8 cellular contexts compared by ENCODE assay signal in genomic region chr11:47152953-47153950, GRCh38. TPM values are rescaled to one million over a fixed set of nuclear protein-coding genes. Genes with fewer than 3 reads are reported as not detected.
A peak's percentile ranks its signal among the peaks of the same experiment; 100 is the strongest.
DNase-seq lines count a peak whose midpoint lies in the region; ATAC-seq, FAIRE-seq and TF ChIP-seq lines count a peak whose summit lies in the region.

No MANE protein-coding gene starts in this region.

- peak overlapping the region; percentile 32 for H3K27ac ChIP-seq in CD8-positive, alpha-beta T cell (ENCODE audit: low read depth, low read length)
- H3K27ac ChIP-seq in H9 (ENCODE audit: insufficient read length, low read depth, low read length) (no peak overlapping the region), cingulate gyrus (ENCODE audit: low read depth, low read length) (peak overlapping the region; percentile 39), HepG2 (ENCODE audit: extremely low read length, insufficient read depth, low read length) (no peak overlapping the region)

- peak; percentile 55 for ATAC-seq in CD8-positive, alpha-beta T cell
- ATAC-seq in HepG2: peak; percentile 83
- no peak for ATAC-seq in HG02610 (IDR thresholded peaks at IDR 0.05; ENCODE audit: unreplicated experiment)

- no CpG with 5 or more reads among the region's 11 CpGs for WGBS in H9 (ENCODE audit: extremely low coverage, insufficient read length, low lambda C conversion rate)
- WGBS in HepG2 (ENCODE audit: low lambda C conversion rate): 56% methylated on average over 11 of the region's 11 CpGs

- no TSS peak for BruUV-seq in HepG2 (replicated peaks; lab: Mats Ljungman, UMichigan)

- TF ChIP-seq POLR2A in HepG2 (IDR thresholded peaks at IDR 0.05; ENCODE audit: insufficient read depth in 1 of 2, low read depth in 2 of 2, low read length in 2 of 2): no peak

- H3K4me2 ChIP-seq in H9 (ENCODE audit: insufficient read depth, insufficient read length, low read length) (peak overlapping the region; percentile 7), HepG2 (ENCODE audit: low read depth, low read length) (no peak overlapping the region)

- H3K9me3 ChIP-seq in CD8-positive, alpha-beta T cell (ENCODE audit: low read length): no peaks in the 10 kb centered on the region
- H3K9me3 ChIP-seq in H9 (ENCODE audit: control insufficient read depth, low read depth, low read length) (no peaks in the 10 kb centered on the region), HepG2 (ENCODE audit: low read length) (no peaks in the 10 kb centered on the region)

- TF ChIP-seq RAD21 in HepG2 (CRISPR knock-in tag; IDR thresholded peaks at IDR 0.05): peak; percentile 97

- intact Hi-C loops in CD8-positive, alpha-beta T cell (cut with DNase I, micrococcal nuclease): loop anchor here (1.0 to 10.0 kb wide), 3 partner anchors 216 to 328 kb away; partner anchors contain the start of gene CSTPP1 (in 2 of the 2)
- intact Hi-C loops in HepG2 (cut with micrococcal nuclease; ENCODE audit: unreplicated experiment): loop anchor here (1.0 kb wide), 4 partner anchors 149 to 264 kb away; no protein-coding TSS in a partner anchor

- H4K20me1 ChIP-seq in H9 (ENCODE audit: control insufficient read depth, insufficient read depth, insufficient read length): no peaks in the 10 kb centered on the region
- no peaks in the 10 kb centered on the region for H4K20me1 ChIP-seq in HepG2 (ENCODE audit: insufficient read depth, low read length)

- peak overlapping the region; percentile 67 for H3K4me3 Mint-ChIP-seq in CD8-positive, alpha-beta T cell
- H3K4me3 Mint-ChIP-seq in H9: no peak overlapping the region; a peak in 1 of 5 replicates

- H3K36me3 Mint-ChIP-seq in CD8-positive, alpha-beta T cell: peaks cover 4% of the 10 kb centered on the region
- 0 out of 7 replicates have a peak, but pooled peaks cover 0 to under 1% (median 0%) of the 10 kb centered on the region in 3 experiments for H3K36me3 Mint-ChIP-seq in H9 (ENCODE audit: insufficient read depth in 1 of 3, low read depth in 3 of 3)

- H2AK5ac ChIP-seq in H9 (ENCODE audit: insufficient read length, low read length): no peak overlapping the region

- no peak overlapping the region for H2BK12ac ChIP-seq in H9 (ENCODE audit: insufficient read length, low read depth, low read length)

- peak; percentile 95 for FAIRE-seq in HepG2 (lab: Jason Lieb, UNC)

- POLR2A ChIA-PET in CD8-positive, alpha-beta T cell (lab: Charles Lee): interaction anchor here (1.5 to 3.9 kb wide), 2 partner anchors 25 to 217 kb away, joined by 3 to 14 read pairs; partner anchors contain the start of gene CSTPP1
- POLR2A ChIA-PET in HepG2 (lab: Yijun Ruan, JAX): interaction anchor here (0.6 to 1.2 kb wide), 3 partner anchors 10 to 706 kb away, joined by 3 to 8 read pairs (median 3); no protein-coding TSS in a partner anchor

- H2AFZ ChIP-seq in H9 (ENCODE audit: low read length) (no peak overlapping the region), HepG2 (ENCODE audit: low read length) (no peak overlapping the region)

- peaks cover 45% of the 10 kb centered on the region for H3K4me1 ChIP-seq in CD8-positive, alpha-beta T cell (ENCODE audit: insufficient read depth, low read length)
- H3K4me1 ChIP-seq in H9 (ENCODE audit: insufficient read depth, low read length) (peaks cover 3% of the 10 kb centered on the region; the same call in 1 of the 2 replicates), HepG2 (ENCODE audit: insufficient read depth, low read length) (no peaks in the 10 kb centered on the region)

- no peaks in the 10 kb centered on the region for H3K9me3 Mint-ChIP-seq in CD8-positive, alpha-beta T cell
- no peaks in the 10 kb centered on the region for H3K9me3 Mint-ChIP-seq in H9

- H3K27me3 ChIP-seq in CD8-positive, alpha-beta T cell (ENCODE audit: insufficient read depth, low read length): no peaks in the 10 kb centered on the region
- H3K27me3 ChIP-seq in H9 (ENCODE audit: insufficient read depth, low read length) (no peaks in the 10 kb centered on the region), HepG2 (ENCODE audit: control insufficient read depth in 1 of 2, insufficient read depth in 2 of 2, low read length in 2 of 2) (no peaks in the 10 kb centered on the region; a peak in 1 of 5 replicates)

- no peak overlapping the region for H2BK5ac ChIP-seq in H9 (ENCODE audit: insufficient read length, low read length)

- CTCF ChIA-PET in CD8-positive, alpha-beta T cell (lab: Charles Lee): interaction anchor here (0.6 to 6.7 kb wide), 44 partner anchors 8 to 1256 kb away, joined by 3 to 60 read pairs (median 4); partner anchors contain the start of genes ARFGAP2 and CSTPP1
- CTCF ChIA-PET in HepG2 (lab: Yijun Ruan, JAX; ENCODE audit: low intra/inter-chr PET ratio, low total read pairs): interaction anchor here (0.6 to 3.1 kb wide), 3 partner anchors 233 to 263 kb away, joined by 3 to 57 read pairs (median 15); no protein-coding TSS in a partner anchor

- H3T11ph ChIP-seq in H9 (ENCODE audit: low read length): no peak overlapping the region

- H3K56ac ChIP-seq in H9 (ENCODE audit: insufficient read length, low read depth, low read length): no peak overlapping the region

- no peak overlapping the region for H3K18ac ChIP-seq in H9 (ENCODE audit: insufficient read length, low read depth, low read length)

- no peak overlapping the region for H4K5ac ChIP-seq in H9 (ENCODE audit: insufficient read length, low read depth, low read length)

- H3K79me1 ChIP-seq in H9 (ENCODE audit: insufficient read depth, low read depth, low read length, poor library complexity, severe bottlenecking): no peaks in the 10 kb centered on the region

- H2BK15ac ChIP-seq in H9 (ENCODE audit: low read depth, low read length): no peak overlapping the region

- no peaks in the 10 kb centered on the region for H3K36me3 ChIP-seq in CD8-positive, alpha-beta T cell (ENCODE audit: insufficient read depth, low read length)
- H3K36me3 ChIP-seq in HepG2 (replicated peaks in 1 of 2; ENCODE audit: control insufficient read depth in 1 of 2, insufficient read depth in 2 of 2, low read length in 2 of 2): peaks cover 0 to 1% of the 10 kb centered on the region in 2 experiments; a peak in 2 of 5 replicates

- H3K14ac ChIP-seq in H9 (ENCODE audit: insufficient read depth, low read length): no peak overlapping the region

- TF ChIP-seq CTCF in CD8-positive, alpha-beta T cell (IDR thresholded peaks at IDR 0.05): peak; percentile 90
- TF ChIP-seq CTCF in H9 (conservative IDR thresholded peaks at IDR 0.05) (peak; percentile 99), HepG2 (CRISPR knock-in tag; IDR thresholded peaks at IDR 0.05) (peak; percentile 96)

- no peaks in the 10 kb centered on the region for H3K23me2 ChIP-seq in H9 (ENCODE audit: insufficient read length, low read depth, low read length, poor library complexity, severe bottlenecking)

- no peak overlapping the region for H3K4ac ChIP-seq in H9 (ENCODE audit: low read depth, low read length)

- DNase-seq in CD8-positive, alpha-beta T cell: peak in 5 of 7 experiments; percentile 21 to 74 (median 56)
- peak; percentile 88 for DNase-seq in H9
- DNase-seq in NCI-H2227 treated with DMSO at 0.1 percent for 48 hours (lab: John Stamatoyannopoulos, UW): peak; percentile 41
- peak; percentile 60 for DNase-seq in activated CD4-positive, CD25-positive, alpha-beta regulatory T cell treated with anti-CD3 and anti-CD28 coated beads, Interleukin-2, amount 50 U/mL, for 72 hours
- DNase-seq in HepG2 (ENCODE audit: low spot score): peak; percentile 63
- peak; percentile 18 to 61 (median 29) for DNase-seq in stimulated activated CD4-positive, alpha-beta T cell treated with anti-CD3 and anti-CD28 coated beads, TNF-alpha, amount 100 ng/mL, for 24 hours (ENCODE audit: low read depth in 3 of 3)

- peaks cover 35% of the 10 kb centered on the region for H3K4me1 Mint-ChIP-seq in CD8-positive, alpha-beta T cell (ENCODE audit: low read depth)
- peaks cover 22 to 28% of the 10 kb centered on the region in 2 experiments for H3K4me1 Mint-ChIP-seq in H9

- H4K91ac ChIP-seq in H9 (ENCODE audit: insufficient read length, low read depth, low read length): no peak overlapping the region

- H3K27me3 Mint-ChIP-seq in CD8-positive, alpha-beta T cell (ENCODE audit: low read depth): no peaks in the 10 kb centered on the region
- no peaks in the 10 kb centered on the region for H3K27me3 Mint-ChIP-seq in H9 (ENCODE audit: low read depth)

- H2BK120ac ChIP-seq in H9 (ENCODE audit: low read depth, low read length, poor library complexity, severe bottlenecking): no peak overlapping the region

- H3K23ac ChIP-seq in H9 (ENCODE audit: insufficient read length, low read depth, low read length): no peak overlapping the region

- peak overlapping the region; percentile 84 for H3K27ac Mint-ChIP-seq in CD8-positive, alpha-beta T cell
- peak overlapping the region in 2 of 3 experiments; percentile 5 to 85; a peak in 2 of 7 replicates for H3K27ac Mint-ChIP-seq in H9

- H3K79me2 ChIP-seq in H9 (ENCODE audit: insufficient read depth, low read length) (no peaks in the 10 kb centered on the region), HepG2 (ENCODE audit: insufficient read depth, low read length) (no peaks in the 10 kb centered on the region)

- in situ Hi-C loops in HepG2 (cut with HindIII; ENCODE audit: extremely low pct_ligation_motif_present, low pct_unique_long_range_greater_than_20kb): loop anchor here (5.0 kb wide), 1 partner anchor 236 kb away; the partner anchor contains the start of gene LRP4

- H4K8ac ChIP-seq in H9 (replicated peaks; ENCODE audit: insufficient read length, low read depth, low read length): no peak overlapping the region

- TF ChIP-seq EP300 in HepG2 (IDR thresholded peaks at IDR 0.05; ENCODE audit: low read depth in 2 of 2, low read length in 2 of 2): no peak
- no peak for TF ChIP-seq EP300 in HepG2 (CRISPR knock-in tag; IDR thresholded peaks at IDR 0.05; ENCODE audit: borderline replicate concordance)

- no peak overlapping the region for H2BK20ac ChIP-seq in H9 (ENCODE audit: low read depth, low read length, poor library complexity, severe bottlenecking)

- peak overlapping the region; percentile 7 for H3K9ac ChIP-seq in H9 (ENCODE audit: extremely low read depth, insufficient read length, low read length)
- no peak overlapping the region for H3K9ac ChIP-seq in HepG2 (ENCODE audit: insufficient read depth, low read depth, low read length)

- H3K4me3 ChIP-seq in CD8-positive, alpha-beta T cell (ENCODE audit: low read depth, low read length): no peak overlapping the region
- no peak overlapping the region for H3K4me3 ChIP-seq in HepG2 (replicated peaks in 1 of 3; ENCODE audit: insufficient read depth in 1 of 3, low read depth in 2 of 3, low read length in 3 of 3)

RNA-seq across cellular contexts. Expression of gene ARFGAP2, which starts 23.4 kb away (rescaled TPM):
- 100 to 1,000 TPM; 194 to 215 TPM for total RNA-seq in CD8-positive, alpha-beta T cell
- total RNA-seq in H9 (2021): 65.1 and 72.3 TPM in 2 replicates
- total RNA-seq in HepG2 (2016; rRNA removed; fragmentation: Illumina TruSeq; extraction: Trizol): 67.9 and 75.3 TPM in 2 replicates
- total RNA-seq in HepG2 (2016; cell fraction: cytosol; rRNA removed; fragmentation: Illumina TruSeq; extraction: Trizol; ENCODE audit: low read depth): 26.0 and 28.5 TPM in 2 replicates
- 60.7 and 78.7 TPM in 2 replicates for total RNA-seq in HepG2 (2016; cell fraction: insoluble cytoplasmic fraction; rRNA removed; fragmentation: Illumina TruSeq; extraction: Trizol)
- total RNA-seq in HepG2 (2016; cell fraction: membrane; rRNA removed; fragmentation: Illumina TruSeq; extraction: Trizol): 25.6 and 29.2 TPM in 2 replicates
- 63.0 and 73.9 TPM in 2 replicates for total RNA-seq in HepG2 (2016; cell fraction: nucleus; rRNA removed; fragmentation: Illumina TruSeq; extraction: Trizol)
- 32.3 and 40.5 TPM in 2 replicates for polyA plus RNA-seq in HepG2 (2011; rRNA removed)
- polyA plus RNA-seq in HepG2 (2011; cell fraction: cytosol; rRNA removed): 49.9 and 52.5 TPM in 2 replicates
- polyA plus RNA-seq in HepG2 (2011; cell fraction: nucleus; rRNA removed): 135 and 137 TPM in 2 replicates
- 36.2 and 56.4 TPM in 2 replicates for polyA plus RNA-seq in HepG2 (2012)
- polyA plus RNA-seq in HepG2 (2016; cell fraction: cytosol; fragmentation: Illumina TruSeq; extraction: Trizol; ENCODE audit: low read depth): 5.1 and 6.2 TPM in 2 replicates
- 34.1 and 42.3 TPM in 2 replicates for polyA plus RNA-seq in HepG2 (2016; cell fraction: insoluble cytoplasmic fraction; fragmentation: Illumina TruSeq; extraction: Trizol; ENCODE audit: low read depth)
- 10.4 and 11.9 TPM in 2 replicates for polyA plus RNA-seq in HepG2 (2016; cell fraction: membrane; fragmentation: Illumina TruSeq; extraction: Trizol; ENCODE audit: low read depth)
- 93.3 and 105 TPM in 2 replicates for polyA plus RNA-seq in HepG2 (2016; cell fraction: nucleus; fragmentation: Illumina TruSeq; extraction: Trizol; ENCODE audit: insufficient read depth, low read depth)
- polyA minus RNA-seq in HepG2 (2011; rRNA and poly(A)+ RNA removed; ENCODE audit: low replicate concordance): 128 and 215 TPM in 2 replicates
- 18.9 and 27.2 TPM in 2 replicates for polyA minus RNA-seq in HepG2 (2011; cell fraction: cytosol; rRNA and poly(A)+ RNA removed)
- 108 and 119 TPM in 2 replicates for polyA minus RNA-seq in HepG2 (2011; cell fraction: nucleus; rRNA and poly(A)+ RNA removed)

RNA-seq across cellular contexts. Expression of gene PACSIN3, which starts 33.0 kb away (rescaled TPM):
- total RNA-seq in CD8-positive, alpha-beta T cell: not detected
- total RNA-seq in H9 (2021) (62.2 and 63.0 TPM in 2 replicates), HepG2 (2016; rRNA removed; fragmentation: Illumina TruSeq; extraction: Trizol) (86.4 and 93.3 TPM in 2 replicates)
- total RNA-seq in HepG2 (2016; cell fraction: cytosol; rRNA removed; fragmentation: Illumina TruSeq; extraction: Trizol; ENCODE audit: low read depth): 23.5 and 25.6 TPM in 2 replicates
- total RNA-seq in HepG2 (2016; cell fraction: insoluble cytoplasmic fraction; rRNA removed; fragmentation: Illumina TruSeq; extraction: Trizol): 85.9 and 101 TPM in 2 replicates
- 44.9 and 52.0 TPM in 2 replicates for total RNA-seq in HepG2 (2016; cell fraction: membrane; rRNA removed; fragmentation: Illumina TruSeq; extraction: Trizol)
- total RNA-seq in HepG2 (2016; cell fraction: nucleus; rRNA removed; fragmentation: Illumina TruSeq; extraction: Trizol): 48.3 and 58.6 TPM in 2 replicates
- polyA plus RNA-seq in HepG2 (2011; rRNA removed): 47.9 and 56.8 TPM in 2 replicates
- 46.8 and 58.3 TPM in 2 replicates for polyA plus RNA-seq in HepG2 (2011; cell fraction: cytosol; rRNA removed)
- polyA plus RNA-seq in HepG2 (2011; cell fraction: nucleus; rRNA removed): 69.7 and 70.5 TPM in 2 replicates
- 37.6 and 45.0 TPM in 2 replicates for polyA plus RNA-seq in HepG2 (2012)
- polyA plus RNA-seq in HepG2 (2016; cell fraction: cytosol; fragmentation: Illumina TruSeq; extraction: Trizol; ENCODE audit: low read depth): 19.9 and 22.2 TPM in 2 replicates
- 75.8 and 91.5 TPM in 2 replicates for polyA plus RNA-seq in HepG2 (2016; cell fraction: insoluble cytoplasmic fraction; fragmentation: Illumina TruSeq; extraction: Trizol; ENCODE audit: low read depth)
- 36.6 and 40.8 TPM in 2 replicates for polyA plus RNA-seq in HepG2 (2016; cell fraction: membrane; fragmentation: Illumina TruSeq; extraction: Trizol; ENCODE audit: low read depth)
- polyA plus RNA-seq in HepG2 (2016; cell fraction: nucleus; fragmentation: Illumina TruSeq; extraction: Trizol; ENCODE audit: insufficient read depth, low read depth): 92.3 and 96.2 TPM in 2 replicates
- polyA minus RNA-seq in HepG2 (2011; rRNA and poly(A)+ RNA removed; ENCODE audit: low replicate concordance): 46.1 and 86.9 TPM in 2 replicates
- polyA minus RNA-seq in HepG2 (2011; cell fraction: cytosol; rRNA and poly(A)+ RNA removed): 31.6 and 35.2 TPM in 2 replicates
- 26.5 and 27.4 TPM in 2 replicates for polyA minus RNA-seq in HepG2 (2011; cell fraction: nucleus; rRNA and poly(A)+ RNA removed)

Comparison
In these comparisons a context has a peak if more than half of its experiments do, and no peak if none do; other contexts are left out.
1. DNase-seq: peak in every context shown above with its lines; median percentile 88 in H9; 63 in HepG2; 60 in activated CD4-positive, CD25-positive, alpha-beta regulatory T cell treated with anti-CD3 and anti-CD28 coated beads, Interleukin-2, amount 50 U/mL, for 72 hours; 56 in CD8-positive, alpha-beta T cell; 41 in NCI-H2227 treated with DMSO at 0.1 percent for 48 hours; 29 in stimulated activated CD4-positive, alpha-beta T cell treated with anti-CD3 and anti-CD28 coated beads, TNF-alpha, amount 100 ng/mL, for 24 hours.
2. H3K27ac ChIP-seq: peak in CD8-positive, alpha-beta T cell (single experiment) and cingulate gyrus (single experiment); none in H9 (single experiment) and HepG2 (single experiment).
3. RNA of gene PACSIN3, which starts 33.0 kb away (total RNA-seq): 23.5 to 101 TPM in HepG2 and 62.2 to 63.0 TPM in H9; not detected in CD8-positive, alpha-beta T cell; every median in the first group is over 10 times any median in the second.
4. Peak in every context shown above with its lines, with median percentiles within 50 percentile points of each other: CTCF ChIP-seq.